20 cellular contexts compared by ENCODE assay signal in genomic region chr5:125576823-125577222, GRCh38.
"Had no signal": no experiment of that assay in that cellular context is flagged by ENCODE, and none has a peak within 500 bp of the region (broad histone marks: within the 10 kb centered on the region; RNA-seq: fewer than 3 reads in every experiment).

No MANE protein-coding gene starts in this region.

- H3K4me1 ChIP-seq: parathyroid adenoma had no signal

- H3K9me3 Mint-ChIP-seq: mesothelial cell of epicardium; stimulated activated memory B cell treated with anti-CD40 and anti-IgM and Interleukin-4, amounts not matched to agents 10 μg/mL and 1 μg/mL and 100 μg/mL, for 72 hours had no signal

- H3K27ac Mint-ChIP-seq: activated CD8-positive, alpha-beta T cell treated with anti-CD3 and anti-CD28 coated beads for 36 hours; activated naive CD8-positive, alpha-beta T cell; activated T-cell treated with anti-CD3 and anti-CD28 coated beads, Interleukin-2, amount 50 U/mL, for 72 hours; mesothelial cell of epicardium; stimulated activated memory B cell treated with anti-CD40 and anti-IgM and Interleukin-4, amounts not matched to agents 10 μg/mL and 1 μg/mL and 100 μg/mL, for 72 hours; T-helper 17 cell; WTC11 had no signal

- H3K36me3 Mint-ChIP-seq: activated naive CD8-positive, alpha-beta T cell; mesothelial cell of epicardium; stimulated activated memory B cell treated with anti-CD40 and anti-IgM and Interleukin-4, amounts not matched to agents 10 μg/mL and 1 μg/mL and 100 μg/mL, for 72 hours had no signal

- H3K27ac ChIP-seq: lower lobe of right lung, parathyroid adenoma, tibial nerve, vagina had no signal

- H3K9ac ChIP-seq: parathyroid adenoma had no signal

- FAIRE-seq: frontal cortex had no signal

- H3K27me3 Mint-ChIP-seq: activated CD8-positive, alpha-beta T cell treated with anti-CD3 and anti-CD28 coated beads for 36 hours; activated naive CD8-positive, alpha-beta T cell; T-helper 17 cell had no signal

- H3K36me3 ChIP-seq: lower lobe of right lung, tibial nerve, vagina had no signal

- H2AFZ ChIP-seq: parathyroid adenoma had no signal

- H3K4me3 Mint-ChIP-seq: activated CD8-positive, alpha-beta T cell treated with anti-CD3 and anti-CD28 coated beads for 36 hours; activated naive CD8-positive, alpha-beta T cell; activated T-cell treated with anti-CD3 and anti-CD28 coated beads, Interleukin-2, amount 50 U/mL, for 72 hours; mesothelial cell of epicardium; stimulated activated memory B cell treated with anti-CD40 and anti-IgM and Interleukin-4, amounts not matched to agents 10 μg/mL and 1 μg/mL and 100 μg/mL, for 72 hours; T-helper 17 cell; WTC11 had no signal

- H3K27me3 ChIP-seq: tibial nerve, vagina had no signal

- H3K79me2 ChIP-seq: parathyroid adenoma had no signal

- H3K9me3 ChIP-seq: lower lobe of right lung, vagina had no signal

- ATAC-seq: activated CD8-positive, alpha-beta T cell treated with anti-CD3 and anti-CD28 coated beads for 36 hours; activated T-cell treated with anti-CD3 and anti-CD28 coated beads, Interleukin-2, amount 50 U/mL, for 72 hours; lower lobe of right lung; stimulated activated memory B cell treated with anti-CD40 and anti-IgM and Interleukin-4, amounts not matched to agents 10 μg/mL and 1 μg/mL and 100 μg/mL, for 72 hours; T-helper 17 cell had no signal

- DNase-seq: activated CD4-positive, alpha-beta T cell treated with anti-CD3 and anti-CD28 coated beads for 4 hours; activated CD8-positive, alpha-beta memory T cell treated with anti-CD3 and anti-CD28 coated beads, Interleukin-2, amount 50 U/mL, for 4 hours; activated CD8-positive, alpha-beta T cell treated with anti-CD3 and anti-CD28 coated beads for 36 hours; activated gamma-delta T cell treated with Interleukin-2 at 50 U/mL for 16 hours; activated T-cell treated with anti-CD3 and anti-CD28 coated beads, Interleukin-2, amount 50 U/mL, for 72 hours; amniotic stem cell; cerebellar nuclear complex; effector memory CD4-positive, alpha-beta T cell; left colon; lower lobe of right lung; stimulated activated CD4-positive, alpha-beta T cell treated with anti-CD3 and anti-CD28 coated beads, Interleukin-2, amount 100 ng/mL, for 48 hours; T-helper 17 cell had no signal

- H3K4me1 Mint-ChIP-seq: stimulated activated memory B cell treated with anti-CD40 and anti-IgM and Interleukin-4, amounts not matched to agents 10 μg/mL and 1 μg/mL and 100 μg/mL, for 72 hours; T-helper 17 cell had no signal

- H3K4me3 ChIP-seq: lower lobe of right lung, tibial nerve, vagina had no signal
